In the genomic region with DNA sequence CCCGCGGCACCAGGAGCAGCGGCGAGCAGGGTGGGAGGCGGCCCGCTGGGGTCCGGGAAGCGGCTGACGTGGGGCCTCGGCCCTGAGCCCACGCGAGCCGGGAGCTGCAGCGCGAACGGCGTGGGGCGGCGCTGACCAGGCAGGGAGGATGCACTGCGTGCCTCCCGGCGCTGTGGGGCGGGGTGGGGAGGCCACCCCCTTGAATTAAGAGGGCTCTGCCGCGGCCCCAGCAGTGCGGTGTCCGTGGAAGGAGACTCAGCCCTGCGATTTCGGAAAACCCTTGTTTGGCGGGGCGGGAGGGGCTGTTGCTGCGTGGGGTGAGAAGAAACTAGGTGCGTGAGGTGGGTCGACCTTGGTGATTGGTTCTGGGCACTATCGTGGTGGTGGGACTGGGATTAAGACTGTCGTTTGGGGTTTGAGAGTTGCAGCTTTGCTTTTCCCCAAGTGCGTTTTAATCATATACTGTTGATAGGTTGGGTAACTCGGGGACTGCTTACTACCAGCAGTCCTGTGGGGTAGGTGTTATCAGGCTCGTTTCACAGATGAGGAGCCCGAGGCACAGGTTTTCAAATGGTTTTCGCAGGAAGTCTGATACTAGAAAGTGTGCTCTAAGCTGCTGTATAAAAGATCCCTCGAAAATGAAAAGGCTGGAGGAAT, we compare ENCODE assay signal across 8 cellular contexts. TPM values are rescaled to one million over a fixed set of nuclear protein-coding genes. Genes with fewer than 3 reads are reported as not detected.
A peak's percentile ranks its signal among the peaks of the same experiment; 100 is the strongest.
DNase-seq lines count a peak whose midpoint lies in the region; ATAC-seq and TF ChIP-seq lines count a peak whose summit lies in the region.

No MANE protein-coding gene starts in this region.

- peaks cover 40% of the 10 kb centered on the region for H3K4me1 ChIP-seq in mononuclear cell (ENCODE audit: insufficient read depth, low read length)

- peak; percentile 41 for ATAC-seq in GM19397 (IDR thresholded peaks at IDR 0.05; ENCODE audit: unreplicated experiment)
- ATAC-seq in stimulated activated naive B cell treated with anti-CD40 and anti-IgM and Interleukin-4, amounts not matched to agents 10 μg/mL and 1 μg/mL and 100 μg/mL, for 72 hours (replicated peaks), result peak; percentile 46 to 48
- no peak for ATAC-seq in HG03469 (IDR thresholded peaks at IDR 0.05; ENCODE audit: unreplicated experiment)

- POLR2A ChIA-PET in BJ (lab: Charles Lee), result interaction anchor here (1.2 kb wide), 1 partner anchor 17 kb away, joined by 4 read pairs; no protein-coding TSS in a partner anchor

- no peaks in the 10 kb centered on the region for H3K27me3 Mint-ChIP-seq in stimulated activated naive B cell treated with anti-CD40 and anti-IgM and Interleukin-4, amounts not matched to agents 10 μg/mL and 1 μg/mL and 100 μg/mL, for 72 hours

- no peaks in the 10 kb centered on the region for H3K36me3 ChIP-seq in BJ (ENCODE audit: control insufficient read depth, insufficient read depth, low read length)

- CTCF ChIA-PET in BJ (lab: Yijun Ruan, JAX), result interaction anchor here (0.8 to 6.7 kb wide), 10 partner anchors 9 to 171 kb away, joined by 3 to 46 read pairs (median 4); no protein-coding TSS in a partner anchor

- H3K27ac Mint-ChIP-seq in stimulated activated naive B cell treated with anti-CD40 and anti-IgM and Interleukin-4, amounts not matched to agents 10 μg/mL and 1 μg/mL and 100 μg/mL, for 72 hours, result peak overlapping the region; percentile 92

- no peak overlapping the region for H3K4me3 Mint-ChIP-seq in stimulated activated naive B cell treated with anti-CD40 and anti-IgM and Interleukin-4, amounts not matched to agents 10 μg/mL and 1 μg/mL and 100 μg/mL, for 72 hours

- peaks cover 0 to 3% of the 10 kb centered on the region in 2 donors for H3K36me3 Mint-ChIP-seq in stimulated activated naive B cell treated with anti-CD40 and anti-IgM and Interleukin-4, amounts not matched to agents 10 μg/mL and 1 μg/mL and 100 μg/mL, for 72 hours

- H3K4me3 ChIP-seq in BJ (ENCODE audit: low read depth, low read length) (peak overlapping the region; percentile 93), HL-60 (replicated peaks; ENCODE audit: insufficient read depth, low read length) (peak overlapping the region; percentile 90), mononuclear cell (ENCODE audit: low read length) (peak overlapping the region; percentile 82)

- H3K9me3 ChIP-seq in mononuclear cell (ENCODE audit: low read depth, low read length), result no peaks in the 10 kb centered on the region

- H3K9me3 Mint-ChIP-seq in stimulated activated naive B cell treated with anti-CD40 and anti-IgM and Interleukin-4, amounts not matched to agents 10 μg/mL and 1 μg/mL and 100 μg/mL, for 72 hours, result no peaks in the 10 kb centered on the region

- H3K27ac ChIP-seq in HL-60 (replicated peaks), result peak overlapping the region; percentile 40

- no peaks in the 10 kb centered on the region for H3K27me3 ChIP-seq in BJ (ENCODE audit: control insufficient read depth, insufficient read depth, low read length)
- H3K27me3 ChIP-seq in HL-60 (ENCODE audit: insufficient read depth, poor library complexity, severe bottlenecking), result no peaks in the 10 kb centered on the region
- H3K27me3 ChIP-seq in mononuclear cell (ENCODE audit: insufficient read depth, low read length), result no peaks in the 10 kb centered on the region

- DNase-seq in BJ (ENCODE audit: low read depth), result no peak
- no peak for DNase-seq in HL-60 (ENCODE audit: low read depth in 1 of 2, low spot score in 1 of 2)
- peak; percentile 18 to 25 for DNase-seq in activated CD4-positive, alpha-beta T cell treated with anti-CD3 and anti-CD28 coated beads for 4 hours
- DNase-seq in ecto neural progenitor cell (ENCODE audit: low spot score), result peak; percentile 64
- DNase-seq in stimulated activated naive B cell treated with anti-CD40 and anti-IgM and Interleukin-4, amounts not matched to agents 10 μg/mL and 1 μg/mL and 100 μg/mL, for 72 hours, result peak; percentile 29

- peaks cover 8 to 19% of the 10 kb centered on the region in 2 donors for H3K4me1 Mint-ChIP-seq in stimulated activated naive B cell treated with anti-CD40 and anti-IgM and Interleukin-4, amounts not matched to agents 10 μg/mL and 1 μg/mL and 100 μg/mL, for 72 hours

- TF ChIP-seq CTCF in BJ (IDR thresholded peaks at IDR 0.05; ENCODE audit: insufficient read depth, low read depth, low read length) (no peak), HL-60 (IDR thresholded peaks at IDR 0.05; ENCODE audit: insufficient read depth, low read length) (no peak)

RNA-seq across cellular contexts. Expression of a gene that starts 0.7 kb away (rescaled TPM):
- polyA plus RNA-seq in BJ (2011; rRNA removed), result 46.3 and 56.8 TPM in 2 replicates
- polyA minus RNA-seq in BJ (2011; rRNA and poly(A)+ RNA removed), result 43.6 and 51.9 TPM in 2 replicates
- 64.6 TPM for total RNA-seq in mononuclear cell

Comparison
In these comparisons a context has a peak if more than half of its experiments do, and no peak if none do; other contexts are left out.
1. DNase-seq: peak in activated CD4-positive, alpha-beta T cell treated with anti-CD3 and anti-CD28 coated beads for 4 hours (2 of 2), ecto neural progenitor cell (single experiment) and stimulated activated naive B cell treated with anti-CD40 and anti-IgM and Interleukin-4, amounts not matched to agents 10 μg/mL and 1 μg/mL and 100 μg/mL, for 72 hours (single experiment); none in BJ (single experiment) and HL-60 (0 of 2).
2. Peak in every context shown above with its lines, with median percentiles within 50 percentile points of each other: H3K4me3 ChIP-seq.